8 cellular contexts compared by ENCODE assay signal in the genomic region with DNA sequence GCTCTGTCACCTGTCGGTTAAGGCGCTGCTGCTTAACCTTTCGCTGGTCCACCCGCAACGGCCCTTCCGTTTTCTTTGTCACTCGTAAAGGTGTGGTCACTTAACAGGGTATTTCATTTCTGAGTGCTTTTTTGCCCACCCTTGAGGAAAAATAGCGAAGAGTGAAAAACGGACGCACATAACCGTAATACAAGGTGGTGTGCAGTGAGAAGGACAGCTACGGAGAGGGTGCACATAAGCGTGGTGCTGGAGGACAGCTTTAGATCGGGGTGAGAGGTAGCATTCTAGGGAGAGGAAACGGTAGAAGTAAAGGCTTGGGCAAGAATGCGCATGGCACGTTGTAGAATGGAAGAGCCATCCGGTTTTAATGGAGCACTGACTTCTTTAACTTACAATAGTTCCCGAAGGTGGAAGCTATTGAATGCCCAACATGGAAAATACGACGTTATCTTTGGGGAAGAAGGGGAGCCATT. TPM values are rescaled to one million over a fixed set of nuclear protein-coding genes. Genes with fewer than 3 reads are reported as not detected.
DNase-seq lines count a peak whose midpoint lies in the region; ATAC-seq and TF ChIP-seq lines count a peak whose summit lies in the region.

No MANE protein-coding gene starts in this region.

- H3K27me3 ChIP-seq in CD8-positive, alpha-beta memory T cell (ENCODE audit: insufficient read depth, low read length, poor library complexity, severe bottlenecking), result no peaks in the 10 kb centered on the region
- no peaks in the 10 kb centered on the region for H3K27me3 ChIP-seq in mammary epithelial cell (ENCODE audit: insufficient read depth, low read length)
- no peaks in the 10 kb centered on the region for H3K27me3 ChIP-seq in mesendoderm (ENCODE audit: insufficient read depth, low read length, poor library complexity)

- peaks cover 9% of the 10 kb centered on the region for H3K36me3 ChIP-seq in CD8-positive, alpha-beta memory T cell (ENCODE audit: insufficient read depth, low read length)
- H3K36me3 ChIP-seq in mammary epithelial cell (ENCODE audit: insufficient read depth, low read length) (peaks cover 22% of the 10 kb centered on the region), mesendoderm (ENCODE audit: control insufficient read depth, insufficient read depth, low read length) (peaks cover 2% of the 10 kb centered on the region)

- H3K9me3 Mint-ChIP-seq in CD8-positive, alpha-beta memory T cell, result no peaks in the 10 kb centered on the region

- H3K4me1 Mint-ChIP-seq in CD8-positive, alpha-beta memory T cell, result peaks cover 46 to 71% (median 67%) of the 10 kb centered on the region in 3 donors

- DNase-seq in CD8-positive, alpha-beta memory T cell, result peak in 1 of 5 donors; percentile 38
- DNase-seq in NOMO-1 treated with dmso at 0.1 percent for 144 hours (lab: John Stamatoyannopoulos, UW; ENCODE audit: unreplicated experiment), result peak; percentile 73
- DNase-seq in mammary epithelial cell, result peak; percentile 34
- peak; percentile 42 for DNase-seq in mesendoderm
- DNase-seq in hippocampal formation (lab: John Stamatoyannopoulos, UW), result no peak
- no peak for DNase-seq in NCI-H1417 treated with DMSO at 0.1 percent for 48 hours (lab: John Stamatoyannopoulos, UW)

- H3K23ac ChIP-seq in mesendoderm (ENCODE audit: low read length), result peak overlapping the region; percentile 99

- peak overlapping the region; percentile 96 for H2AK5ac ChIP-seq in mesendoderm (ENCODE audit: low read length)

- H3K56ac ChIP-seq in mesendoderm (ENCODE audit: low read length), result peak overlapping the region; percentile 94

- peak overlapping the region; percentile 1 to 100 (median 84) for H3K27ac Mint-ChIP-seq in CD8-positive, alpha-beta memory T cell

- dilution Hi-C loops in mammary epithelial cell (cut with HindIII; ENCODE audit: low sequenced_read_pairs), result loop anchor here (10.0 kb wide), 1 partner anchor 64 kb away; no protein-coding TSS in a partner anchor

- no TSS peak for BruUV-seq in mammary epithelial cell (replicated peaks; lab: Mats Ljungman, UMichigan)

- peaks cover 6% of the 10 kb centered on the region for H3K79me1 ChIP-seq in mesendoderm (ENCODE audit: low read length)

- peak overlapping the region; percentile 100 for H3K4ac ChIP-seq in mesendoderm (ENCODE audit: low read depth, low read length)

- CTCF ChIA-PET in CD8-positive, alpha-beta memory T cell (lab: Charles Lee), result interaction anchor here (0.7 to 1.6 kb wide), 3 partner anchors 8 to 377 kb away, joined by 3 to 5 read pairs (median 3); no protein-coding TSS in a partner anchor
- CTCF ChIA-PET in mammary epithelial cell (lab: Charles Lee; ENCODE audit: low non-redundant PET), result interaction anchor here (0.8 kb wide), 1 partner anchor 352 kb away, joined by 4 read pairs; no protein-coding TSS in a partner anchor

- H3K4me3 ChIP-seq in CD8-positive, alpha-beta memory T cell (ENCODE audit: low read length), result peak overlapping the region; percentile 100
- H3K4me3 ChIP-seq in mammary epithelial cell (replicated peaks in 1 of 3; ENCODE audit: insufficient read depth in 1 of 3, low read depth in 2 of 3, low read length in 3 of 3) (peak overlapping the region; percentile 81 to 89 (median 87)), mesendoderm (ENCODE audit: low read length) (peak overlapping the region; percentile 100)

- H3K4me3 Mint-ChIP-seq in CD8-positive, alpha-beta memory T cell, result peak overlapping the region; percentile 88 to 99 (median 95)

- no peak overlapping the region for H4K5ac ChIP-seq in mesendoderm (ENCODE audit: low read length)

- peaks cover 3% of the 10 kb centered on the region for H4K20me1 ChIP-seq in mammary epithelial cell (ENCODE audit: insufficient read depth, low read length)

- H2AFZ ChIP-seq in mammary epithelial cell (ENCODE audit: low read depth, low read length), result peak overlapping the region; percentile 93

- H2BK120ac ChIP-seq in mesendoderm (ENCODE audit: low read depth, low read length), result no peak overlapping the region

- intact Hi-C loops in mammary epithelial cell (cut with micrococcal nuclease), result no loop called here

- peak; percentile 5 for ATAC-seq in GM21717 (IDR thresholded peaks at IDR 0.05; ENCODE audit: unreplicated experiment)
- no peak for ATAC-seq in HG03342 (IDR thresholded peaks at IDR 0.05; ENCODE audit: unreplicated experiment)

- H3K18ac ChIP-seq in mesendoderm (ENCODE audit: low read length), result peak overlapping the region; percentile 72

- H3K4me2 ChIP-seq in mammary epithelial cell (ENCODE audit: insufficient read depth, low read depth, low read length) (peak overlapping the region; percentile 77), mesendoderm (ENCODE audit: low read length) (peak overlapping the region; percentile 95)

- WGBS in mammary epithelial cell (ENCODE audit: low coverage, missing lambda C conversion rate), result under 1% methylated on average over 14 of the region's 21 CpGs
- WGBS in mesendoderm (ENCODE audit: extremely low coverage, insufficient coverage, low lambda C conversion rate), result no CpG with 5 or more reads among the region's 21 CpGs

- in situ Hi-C loops in mammary epithelial cell (cut with MboI; ENCODE audit: low sequenced_read_pairs in 2 of 2), result no loop called here

- H3K79me2 ChIP-seq in mammary epithelial cell (ENCODE audit: insufficient read depth, low read length) (peaks cover 84% of the 10 kb centered on the region), mesendoderm (ENCODE audit: control insufficient read depth, insufficient read depth, low read length) (peaks cover 52% of the 10 kb centered on the region)

- peaks cover 31% of the 10 kb centered on the region for H3K4me1 ChIP-seq in CD8-positive, alpha-beta memory T cell (ENCODE audit: insufficient read depth, low read length)
- H3K4me1 ChIP-seq in mammary epithelial cell (ENCODE audit: insufficient read depth, low read length) (peaks cover 9% of the 10 kb centered on the region), mesendoderm (ENCODE audit: control insufficient read depth, low read depth, low read length) (peaks cover 4% of the 10 kb centered on the region)

- H4K8ac ChIP-seq in mesendoderm (ENCODE audit: low read depth, low read length), result no peak overlapping the region

- POLR2A ChIA-PET in CD8-positive, alpha-beta memory T cell (lab: Charles Lee), result interaction anchor here (0.9 to 2.3 kb wide), 3 partner anchors 102 to 510 kb away, joined by 3 to 17 read pairs (median 3); partner anchors contain the start of genes DAP and MARCHF6

- no peak for TF ChIP-seq CTCF in mammary epithelial cell (conservative IDR thresholded peaks at IDR 0.05 in 1 of 2, IDR thresholded peaks at IDR 0.05 in 1 of 2; ENCODE audit: extremely low read depth in 1 of 2, insufficient read depth in 1 of 2, low read depth in 1 of 2, low read length in 2 of 2)

- no peak overlapping the region for H2BK5ac ChIP-seq in mesendoderm (ENCODE audit: low read length)

- H3K9ac ChIP-seq in mammary epithelial cell (ENCODE audit: insufficient read depth, low read length), result peak overlapping the region; percentile 97
- H3K9ac ChIP-seq in mesendoderm (ENCODE audit: low read length), result peak overlapping the region; percentile 76

- H2BK15ac ChIP-seq in mesendoderm (replicated peaks; ENCODE audit: low read depth), result no peak overlapping the region

- H3K27me3 Mint-ChIP-seq in CD8-positive, alpha-beta memory T cell, result peaks cover 0 to 6% of the 10 kb centered on the region in 2 donors

- peak overlapping the region; percentile 96 for H3K27ac ChIP-seq in CD8-positive, alpha-beta memory T cell (ENCODE audit: low read depth, low read length)
- H3K27ac ChIP-seq in mammary epithelial cell (ENCODE audit: insufficient read depth, low read depth, low read length) (peak overlapping the region; percentile 98), mesendoderm (ENCODE audit: low read depth, low read length) (no peak overlapping the region)

- peaks cover 0 to 35% (median 11%) of the 10 kb centered on the region in 3 donors for H3K36me3 Mint-ChIP-seq in CD8-positive, alpha-beta memory T cell

- no peaks in the 10 kb centered on the region for H3K9me3 ChIP-seq in CD8-positive, alpha-beta memory T cell (ENCODE audit: low read length)
- H3K9me3 ChIP-seq in mammary epithelial cell (replicated peaks; ENCODE audit: insufficient read depth, low read length), result no peaks in the 10 kb centered on the region

RNA-seq across cellular contexts. Expression of gene CCT5, which starts 0.8 kb away (rescaled TPM):
- total RNA-seq in CD8-positive, alpha-beta memory T cell, result 100 to 1,000 TPM; 532 to 537 TPM
- polyA plus RNA-seq in CD8-positive, alpha-beta memory T cell, result 228 TPM
- total RNA-seq in mammary epithelial cell, result 100 to 1,000 TPM; 270 to 303 TPM
- polyA plus RNA-seq in mammary epithelial cell, result 542 TPM
- 413 TPM for polyA minus RNA-seq in mammary epithelial cell
- polyA plus RNA-seq in mesendoderm (2013, experiment 1 of 2), result 405 TPM
- polyA plus RNA-seq in mesendoderm (2013, experiment 2 of 2), result 399 TPM

RNA-seq across cellular contexts. Expression of gene ATPSCKMT, which starts 1.2 kb away (rescaled TPM):
- 10 to 100 TPM; 30.6 to 32.5 TPM for total RNA-seq in CD8-positive, alpha-beta memory T cell
- 7.0 TPM for polyA plus RNA-seq in CD8-positive, alpha-beta memory T cell
- 10 to 100 TPM; 15.7 to 19.2 TPM for total RNA-seq in mammary epithelial cell
- polyA plus RNA-seq in mammary epithelial cell, result 17.7 TPM
- 16.3 TPM for polyA minus RNA-seq in mammary epithelial cell
- polyA plus RNA-seq in mesendoderm (2013, experiment 1 of 2), result 10.8 TPM
- 10.6 TPM for polyA plus RNA-seq in mesendoderm (2013, experiment 2 of 2)

RNA-seq across cellular contexts. Expression of gene CMBL, which starts 56.9 kb away (rescaled TPM):
- total RNA-seq in CD8-positive, alpha-beta memory T cell, result 1 to 10 TPM; 3.7 to 3.8 TPM
- 0.97 TPM for polyA plus RNA-seq in CD8-positive, alpha-beta memory T cell
- total RNA-seq in mammary epithelial cell, result 10 to 100 TPM in 1 of 2 donors, 1 to 10 TPM in 1; 2.5 to 17.3 TPM
- 28.8 TPM for polyA plus RNA-seq in mammary epithelial cell
- 37.3 TPM for polyA minus RNA-seq in mammary epithelial cell
- polyA plus RNA-seq in mesendoderm (2013, experiment 1 of 2), result 9.7 TPM
- polyA plus RNA-seq in mesendoderm (2013, experiment 2 of 2), result 10.1 TPM

Comparison
In these comparisons a context has a peak if more than half of its experiments do, and no peak if none do; other contexts are left out.
1. DNase-seq: peak in NOMO-1 treated with dmso at 0.1 percent for 144 hours (single experiment), mammary epithelial cell (single experiment) and mesendoderm (single experiment); none in hippocampal formation (0 of 2) and NCI-H1417 treated with DMSO at 0.1 percent for 48 hours (single experiment).
2. Peak in every context shown above with its lines, with median percentiles within 50 percentile points of each other: H3K4me3 ChIP-seq.